ENCODE assay signal across 8 cellular contexts in genomic region chr20:21702553-21703467, GRCh38. TPM values are rescaled to one million over a fixed set of nuclear protein-coding genes. Genes with fewer than 3 reads are reported as not detected.
DNase-seq lines count a peak whose midpoint lies in the region; ATAC-seq, FAIRE-seq and TF ChIP-seq lines count a peak whose summit lies in the region.

No MANE protein-coding gene starts in this region.

- TF ChIP-seq POLR2A in GM12892 (IDR thresholded peaks at IDR 0.05; ENCODE audit: low read depth, low read length): no peak

- peak; percentile 46 for TF ChIP-seq CTCF in GM12865 (IDR thresholded peaks at IDR 0.05; ENCODE audit: insufficient read depth, low read depth, low read length, missing control alignments)

- peak; percentile 24 for DNase-seq in GM12865 (ENCODE audit: low read depth)
- peak; percentile 4 for DNase-seq in MV-4-11 (lab: John Stamatoyannopoulos, UW)
- DNase-seq in amniotic epithelial cell (ENCODE audit: low read depth): peak; percentile 1
- DNase-seq in iris pigment epithelial cell (ENCODE audit: low read depth): peak; percentile 12
- peak; percentile 50 to 56 for DNase-seq in stimulated activated CD4-positive, alpha-beta T cell treated with anti-CD3 and anti-CD28 coated beads, Interleukin-4, amount 100 ng/mL, for 48 hours (ENCODE audit: low read depth in 2 of 2)
- no peak for DNase-seq in GM12892 (ENCODE audit: insufficient read length)

- ATAC-seq in HG03045 (IDR thresholded peaks at IDR 0.05; ENCODE audit: unreplicated experiment): no peak
- ATAC-seq in HG03175 (IDR thresholded peaks at IDR 0.05; ENCODE audit: unreplicated experiment): no peak

- no peak for FAIRE-seq in GM12892 (lab: Jason Lieb, UNC)

- H3K4me3 ChIP-seq in GM12865 (ENCODE audit: low read depth, low read length): no peak overlapping the region

RNA-seq across cellular contexts. Expression of gene PAX1, which starts 2.7 kb away (rescaled TPM):
- not detected for polyA plus RNA-seq in GM12892 (2012; ENCODE audit: missing spikeins)
